22 cellular contexts compared by ENCODE assay signal in genomic region chr15:78427985-78428384, GRCh38. TPM values are rescaled to one million over a fixed set of nuclear protein-coding genes. Genes with fewer than 3 reads are reported as not detected.
DNase-seq lines count a peak whose midpoint lies in the region; ATAC-seq, FAIRE-seq and TF ChIP-seq lines count a peak whose summit lies in the region.
"Had no signal": no experiment of that assay in that cellular context is flagged by ENCODE, and none has a peak within 500 bp of the region (broad histone marks: within the 10 kb centered on the region; RNA-seq: fewer than 3 reads in every experiment).

No MANE protein-coding gene starts in this region.

- H3K9ac ChIP-seq in Loucy (ENCODE audit: low read depth, low read length, poor library complexity, severe bottlenecking) (no peak overlapping the region), GM12878 (ENCODE audit: control insufficient read depth, insufficient read depth, low read length) (no peak overlapping the region)
- H3K9ac ChIP-seq: GM23248 had no signal

- H3K4me1 ChIP-seq in GM23338 (ENCODE audit: insufficient read depth) (no peaks in the 10 kb centered on the region), Loucy (ENCODE audit: insufficient read depth, low read length, poor library complexity, severe bottlenecking) (peaks cover 30% of the 10 kb centered on the region), GM12878 (ENCODE audit: control insufficient read depth, insufficient read depth, low read length) (no peaks in the 10 kb centered on the region)
- H3K4me1 ChIP-seq: A549, BE2C had no signal

- intact Hi-C loops in GM12878 (cut with micrococcal nuclease; ENCODE audit: unreplicated experiment) (no loop called here), Calu3 (cut with micrococcal nuclease; ENCODE audit: unreplicated experiment) (no loop called here)

- no peaks in the 10 kb centered on the region for H3K27me3 ChIP-seq in GM23338 (ENCODE audit: insufficient read depth)
- no peaks in the 10 kb centered on the region for H3K27me3 ChIP-seq in Loucy (ENCODE audit: insufficient read depth, low read length, poor library complexity, severe bottlenecking)
- no peaks in the 10 kb centered on the region; a peak in 1 of 4 replicates for H3K27me3 ChIP-seq in GM12878 (replicated peaks in 1 of 2; ENCODE audit: control insufficient read depth in 2 of 2, insufficient read depth in 2 of 2, low read length in 1 of 2)
- H3K27me3 ChIP-seq: BE2C had no signal

- H3K4me3 ChIP-seq in GM23338 (no peak overlapping the region), Loucy (ENCODE audit: low read length, poor library complexity, severe bottlenecking) (no peak overlapping the region), GM12878 (no peak overlapping the region)
- H3K4me3 ChIP-seq: A549, GM23248 had no signal

- RAD21 ChIA-PET in GM12878 (lab: Charles Lee; ENCODE audit: unreplicated experiment), result no interaction called here

- H2AFZ ChIP-seq in GM23338, result peak overlapping the region; percentile 87
- H2AFZ ChIP-seq in Loucy (ENCODE audit: low read length), result peak overlapping the region; percentile 57; the same call in 1 of the 2 replicates
- no peak overlapping the region for H2AFZ ChIP-seq in GM12878 (ENCODE audit: control insufficient read depth, low read depth, low read length)
- H2AFZ ChIP-seq: GM23248 had no signal

- ATAC-seq in GM23338, result no peak
- no peak for ATAC-seq in GM12878
- no peak for ATAC-seq in GM21529 (IDR thresholded peaks at IDR 0.05; ENCODE audit: unreplicated experiment)
- ATAC-seq in T-helper 17 cell, result no peak
- ATAC-seq: A549 had no signal

- POLR2A ChIA-PET in GM12878 (lab: Charles Lee), result interaction anchor here (1.4 kb wide), 1 partner anchor 10 kb away, joined by 5 read pairs; the partner anchor contains the start of gene IREB2

- H3K36me3 Mint-ChIP-seq in GM23338 (ENCODE audit: low read depth), result no peaks in the 10 kb centered on the region
- peaks cover 3% of the 10 kb centered on the region for H3K36me3 Mint-ChIP-seq in T-helper 17 cell (ENCODE audit: low read depth)
- no peaks in the 10 kb centered on the region for H3K36me3 Mint-ChIP-seq in Calu3 (ENCODE audit: insufficient read depth, unreplicated experiment)
- H3K36me3 Mint-ChIP-seq: CD4-positive, alpha-beta memory T cell had no signal

- CTCF ChIA-PET in GM12878 (lab: Yijun Ruan, JAX) (interaction anchor here (0.6 to 2.2 kb wide), 9 partner anchors 9 to 460 kb away, joined by 3 to 5 read pairs (median 4); partner anchors contain the start of gene IREB2), Calu3 (lab: Charles Lee) (interaction anchor here (0.9 to 1.2 kb wide), 2 partner anchors 13 to 80 kb away, joined by 3 read pairs; no protein-coding TSS in a partner anchor)

- no peak for FAIRE-seq in GM12878 (lab: Jason Lieb, UNC)
- FAIRE-seq: A549, D721Med, G401.6, GM12892 had no signal

- no peak for TF ChIP-seq RAD21 in GM12878 (IDR thresholded peaks at IDR 0.05; ENCODE audit: insufficient read depth, low read depth, low read length)

- BruUV-seq in GM12878 (replicated peaks; lab: Mats Ljungman, UMichigan), result no TSS peak
- no TSS peak for BruUV-seq in Calu3 (replicated peaks; lab: Mats Ljungman, UMichigan)

- no peaks in the 10 kb centered on the region for H3K4me1 Mint-ChIP-seq in GM23338
- peaks cover 23% of the 10 kb centered on the region for H3K4me1 Mint-ChIP-seq in T-helper 17 cell
- no peaks in the 10 kb centered on the region for H3K4me1 Mint-ChIP-seq in Calu3 (ENCODE audit: low read depth, unreplicated experiment)
- H3K4me1 Mint-ChIP-seq: H9 had no signal

- H3F3A ChIP-seq in GM23338 (replicated peaks; ENCODE audit: low read depth), result no peaks in the 10 kb centered on the region
- peaks cover 6% of the 10 kb centered on the region; the same call in 1 of the 2 replicates for H3F3A ChIP-seq in Loucy (ENCODE audit: low read depth)

- in situ Hi-C loops in GM12878 (cut with MboI), result loop anchor here (5.0 kb wide), 1 partner anchor 316 kb away; no protein-coding TSS in a partner anchor

- H3K4me3 Mint-ChIP-seq in GM23338 (no peak overlapping the region), T-helper 17 cell (no peak overlapping the region), Calu3 (ENCODE audit: low read depth, unreplicated experiment) (no peak overlapping the region)
- H3K4me3 Mint-ChIP-seq: CD4-positive, alpha-beta memory T cell; H9; HFFc6 had no signal

- no peaks in the 10 kb centered on the region for H3K36me3 ChIP-seq in GM23338 (ENCODE audit: insufficient read depth)
- no peaks in the 10 kb centered on the region for H3K36me3 ChIP-seq in Loucy (ENCODE audit: insufficient read depth, low read length)
- no peaks in the 10 kb centered on the region for H3K36me3 ChIP-seq in GM12878 (ENCODE audit: control insufficient read depth in 2 of 2, insufficient read depth in 2 of 2, low read length in 1 of 2)
- H3K36me3 ChIP-seq: BE2C had no signal

- H3K9me3 ChIP-seq in Loucy (ENCODE audit: insufficient read depth, low read depth, low read length) (no peaks in the 10 kb centered on the region), GM12878 (replicated peaks; ENCODE audit: control insufficient read depth, insufficient read depth, low read length) (no peaks in the 10 kb centered on the region), T-helper 17 cell (ENCODE audit: control insufficient read depth, low read length, poor library complexity, severe bottlenecking) (no peaks in the 10 kb centered on the region)
- H3K9me3 ChIP-seq: A549, BE2C had no signal

- no peak overlapping the region for H3K27ac ChIP-seq in GM23338 (ENCODE audit: low read depth)
- H3K27ac ChIP-seq in GM12878 (ENCODE audit: control insufficient read depth, insufficient read depth), result no peak overlapping the region
- H3K27ac ChIP-seq: A549, C4-2B, GM23248 had no signal

- TF ChIP-seq EP300 in GM12878 (IDR thresholded peaks at IDR 0.05; ENCODE audit: borderline replicate concordance in 1 of 2, control insufficient read depth in 1 of 2, low read depth in 2 of 2, low read length in 2 of 2), result no peak

- SMC1A ChIA-PET in GM12878 (lab: Charles Lee; ENCODE audit: uncharacterized antibody, unreplicated experiment), result interaction anchor here (0.6 to 1.6 kb wide), 3 partner anchors 10 to 353 kb away, joined by 3 to 9 read pairs (median 3); partner anchors contain the start of gene IREB2

- no peaks in the 10 kb centered on the region for H3K9me3 Mint-ChIP-seq in GM23338
- no peaks in the 10 kb centered on the region for H3K9me3 Mint-ChIP-seq in Calu3 (ENCODE audit: low read depth, unreplicated experiment)
- H3K9me3 Mint-ChIP-seq: CD4-positive, alpha-beta memory T cell; H9; HFFc6 had no signal

- no peaks in the 10 kb centered on the region; the same call in 1 of the 2 replicates for H3K9me2 ChIP-seq in GM23338 (ENCODE audit: insufficient read depth)
- no peaks in the 10 kb centered on the region for H3K9me2 ChIP-seq in Loucy (replicated peaks; ENCODE audit: low read depth, low read length)

- H3K4me2 ChIP-seq in GM23338 (no peak overlapping the region), Loucy (ENCODE audit: low read depth, low read length, poor library complexity, severe bottlenecking) (no peak overlapping the region), GM12878 (ENCODE audit: control insufficient read depth, insufficient read depth) (no peak overlapping the region)
- H3K4me2 ChIP-seq: A549 had no signal

- H3K27ac Mint-ChIP-seq in GM23338 (no peak overlapping the region), T-helper 17 cell (no peak overlapping the region), Calu3 (ENCODE audit: unreplicated experiment) (no peak overlapping the region)
- H3K27ac Mint-ChIP-seq: CD4-positive, alpha-beta memory T cell; H9; HFFc6 had no signal

- DNase-seq in GM20000 (ENCODE audit: low spot score) (no peak), GM23338 (ENCODE audit: low spot score) (no peak), GM12878 (ENCODE audit: low read depth, low spot score) (no peak), T-helper 17 cell (no peak), Calu3 (no peak)
- DNase-seq: BE2C; CD4-positive, alpha-beta memory T cell; DMS153; DMS79 treated with DMSO at 0.1 percent for 48 hours; EL; GM23248; H9; HFFc6; IMR-90; KG1 had no signal

- no peaks in the 10 kb centered on the region for H3K79me2 ChIP-seq in GM23338 (replicated peaks; ENCODE audit: insufficient read depth)
- no peaks in the 10 kb centered on the region for H3K79me2 ChIP-seq in Loucy (ENCODE audit: insufficient read depth, low read length)
- H3K79me2 ChIP-seq in GM12878 (ENCODE audit: control insufficient read depth, insufficient read depth, low read length), result no peaks in the 10 kb centered on the region

- TF ChIP-seq CTCF in GM20000 (IDR thresholded peaks at IDR 0.05; ENCODE audit: extremely low read depth, missing control alignments) (peak; percentile 1), GM23338 (conservative IDR thresholded peaks at IDR 0.05; ENCODE audit: low read depth in 2 of 2) (no peak), Loucy (conservative IDR thresholded peaks at IDR 0.05; ENCODE audit: low read length) (no peak), GM12878 (IDR thresholded peaks at IDR 0.05 in 2 of 3, conservative IDR thresholded peaks at IDR 0.05 in 1 of 3; ENCODE audit: control insufficient read depth in 2 of 3, extremely low read depth in 1 of 3, insufficient read depth in 1 of 3, low read depth in 3 of 3, low read length in 3 of 3) (no peak), Calu3 (IDR thresholded peaks at IDR 0.05; ENCODE audit: unreplicated experiment) (no peak)

- H4K20me1 ChIP-seq in GM23338 (replicated peaks; ENCODE audit: insufficient read depth) (no peaks in the 10 kb centered on the region), Loucy (ENCODE audit: insufficient read depth, low read length, poor library complexity, severe bottlenecking) (no peaks in the 10 kb centered on the region), GM12878 (ENCODE audit: control insufficient read depth, insufficient read depth) (no peaks in the 10 kb centered on the region)

- H3K27me3 Mint-ChIP-seq in GM23338 (ENCODE audit: insufficient read depth, low read depth, poor library complexity) (no peaks in the 10 kb centered on the region), T-helper 17 cell (peaks cover 13% of the 10 kb centered on the region), Calu3 (ENCODE audit: unreplicated experiment) (peaks cover 76% of the 10 kb centered on the region)

- no peak for TF ChIP-seq POLR2A in GM12878 (IDR thresholded peaks at IDR 0.05; ENCODE audit: low read depth, low read length)

RNA-seq across cellular contexts. Expression of gene IREB2, which starts 10.0 kb away (rescaled TPM):
- total RNA-seq in GM23338 (2014; rRNA removed; shearing (Covaris generic)), result 68.4 and 78.2 TPM in 2 replicates
- polyA plus RNA-seq in GM23338 (2016; fragmentation: Nextera tagmentation; extraction: Ambion mirVana), result 19.2 and 23.4 TPM in 2 replicates
- 107 and 109 TPM in 2 replicates for total RNA-seq in GM12878 (2013; cell fraction: nucleolus; rRNA removed)
- 22.8 and 23.0 TPM in 2 replicates for total RNA-seq in GM12878 (2014; rRNA removed)
- 25.8 and 30.0 TPM in 2 replicates for total RNA-seq in GM12878 (2014; rRNA removed; fragmentation: Illumina TruSeq; extraction: Trizol)
- total RNA-seq in GM12878 (2021), result 51.3 and 52.4 TPM in 2 replicates
- polyA plus RNA-seq in GM12878 (2011; ENCODE audit: low read depth), result 11.5 TPM
- 35.7 and 49.6 TPM in 2 replicates for polyA plus RNA-seq in GM12878 (2011; rRNA removed)
- polyA plus RNA-seq in GM12878 (2011; cell fraction: cytosol; rRNA removed), result 13.1 and 17.0 TPM in 2 replicates
- polyA plus RNA-seq in GM12878 (2011; cell fraction: nucleus; rRNA removed), result 21.4 and 26.3 TPM in 2 replicates
- polyA plus RNA-seq in GM12878 (2012), result 23.9 and 27.4 TPM in 2 replicates
- 34.9 and 48.1 TPM in 2 replicates for polyA plus RNA-seq in GM12878 (2014; fragmentation: Illumina TruSeq; extraction: Trizol)
- 10 to 100 TPM; 13.0 to 13.9 TPM for polyA plus RNA-seq in GM12878 (2014; fragmentation: Nextera tagmentation; extraction: Ambion mirVana)
- 21.9 and 23.1 TPM in 2 replicates for polyA plus RNA-seq in GM12878 (2014; rRNA removed)
- polyA plus RNA-seq in GM12878 (2016; fragmentation: Nextera tagmentation; extraction: Ambion mirVana), result 10 to 100 TPM; 21.9 to 25.8 TPM
- polyA minus RNA-seq in GM12878 (2011; rRNA and poly(A)+ RNA removed), result 41.2 and 58.5 TPM in 2 replicates
- polyA minus RNA-seq in GM12878 (2011; cell fraction: cytosol; rRNA and poly(A)+ RNA removed), result 26.2 and 35.7 TPM in 2 replicates
- polyA minus RNA-seq in GM12878 (2011; cell fraction: nucleus; rRNA and poly(A)+ RNA removed), result 23.1 and 35.3 TPM in 2 replicates
- total RNA-seq in T-helper 17 cell, result 10 to 100 TPM; 51.9 to 56.3 TPM
- 83.2 and 84.5 TPM in 2 replicates for total RNA-seq in Calu3 (2022)
